Comparison of ENCODE assay signal across 1 cellular context in the genomic region with DNA sequence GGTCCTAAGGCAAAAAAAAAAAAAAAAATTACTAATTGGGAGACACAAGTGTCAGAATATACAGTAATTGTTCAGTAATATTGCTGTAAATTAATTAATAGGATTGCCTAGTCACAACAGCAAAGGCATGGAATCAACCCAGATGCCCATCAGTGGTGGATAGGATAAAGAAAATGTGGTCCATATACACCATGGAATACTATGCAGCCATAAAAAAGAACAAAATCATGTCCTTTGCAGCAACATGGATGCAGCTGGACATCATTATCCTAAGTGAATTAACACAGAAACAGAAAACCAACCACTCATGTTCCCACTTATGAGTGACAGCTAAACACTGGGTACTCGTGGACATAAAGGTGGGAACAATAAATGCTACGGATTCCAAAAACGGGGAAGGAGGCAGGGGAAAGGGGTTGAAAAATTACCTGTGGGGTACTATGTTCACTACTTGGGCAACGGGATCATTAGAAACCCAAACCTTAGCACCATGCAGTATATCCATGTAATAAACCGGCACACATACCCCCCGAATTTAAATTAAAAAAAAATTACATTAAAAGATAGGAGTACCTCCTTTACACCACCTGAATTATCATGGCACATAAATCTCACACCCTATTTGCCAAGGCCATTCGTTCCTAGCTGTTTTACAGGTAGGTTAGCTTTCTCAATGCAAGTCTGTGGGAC.
TF ChIP-seq lines count a peak whose summit lies in the region.

No MANE protein-coding gene starts in this region.

TF ChIP-seq in HepG2, 621 proteins besides CTCF, POLR2A, EP300 and RAD21 (continued from another document):
- TF ChIP-seq, protein P1, sequence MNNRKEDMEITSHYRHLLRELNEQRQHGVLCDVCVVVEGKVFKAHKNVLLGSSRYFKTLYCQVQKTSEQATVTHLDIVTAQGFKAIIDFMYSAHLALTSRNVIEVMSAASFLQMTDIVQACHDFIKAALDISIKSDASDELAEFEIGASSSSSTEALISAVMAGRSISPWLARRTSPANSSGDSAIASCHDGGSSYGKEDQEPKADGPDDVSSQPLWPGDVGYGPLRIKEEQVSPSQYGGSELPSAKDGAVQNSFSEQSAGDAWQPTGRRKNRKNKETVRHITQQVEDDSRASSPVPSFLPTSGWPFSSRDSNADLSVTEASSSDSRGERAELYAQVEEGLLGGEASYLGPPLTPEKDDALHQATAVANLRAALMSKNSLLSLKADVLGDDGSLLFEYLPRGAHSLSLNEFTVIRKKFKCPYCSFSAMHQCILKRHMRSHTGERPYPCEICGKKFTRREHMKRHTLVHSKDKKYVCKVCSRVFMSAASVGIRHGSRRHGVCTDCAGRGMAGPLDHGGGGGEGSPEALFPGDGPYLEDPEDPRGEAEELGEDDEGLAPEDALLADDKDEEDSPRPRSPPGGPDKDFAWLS (CRISPR knock-in tag; IDR thresholded peaks at IDR 0.05; ENCODE audit: borderline replicate concordance), result 0 out of 2 replicates have a peak, but pooled peaks have one; percentile 64
TF ChIP-seq in HepG2: peak in this region for 17.
